8 cellular contexts compared by ENCODE assay signal in the genomic region with DNA sequence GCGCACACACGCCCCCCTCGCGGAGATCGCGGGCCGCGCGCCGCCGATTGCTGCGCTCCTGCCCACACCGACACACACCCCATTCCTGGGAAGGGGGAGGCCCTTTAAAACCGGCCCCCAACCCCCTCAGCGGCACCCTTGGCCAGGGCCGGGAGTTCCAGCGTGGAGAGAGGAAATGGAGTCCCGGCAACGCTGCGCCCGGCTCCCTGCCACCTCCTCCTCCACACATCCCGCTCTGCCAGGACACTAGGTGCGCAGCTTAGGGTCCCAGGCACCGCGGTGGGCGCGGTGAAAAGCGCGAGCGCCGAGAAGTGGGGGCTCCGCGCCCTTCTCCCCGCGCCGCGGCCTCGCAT. TPM values are rescaled to one million over a fixed set of nuclear protein-coding genes. Genes with fewer than 3 reads are reported as not detected.
DNase-seq lines count a peak whose midpoint lies in the region; ATAC-seq and TF ChIP-seq lines count a peak whose summit lies in the region.

No MANE protein-coding gene starts in this region.

- no peak for DNase-seq in activated CD4-positive, alpha-beta T cell treated with anti-CD3 and anti-CD28 coated beads for 36 hours
- no peak for DNase-seq in activated CD4-positive, alpha-beta T cell treated with anti-CD3 and anti-CD28 coated beads for 1 hour
- peak; percentile 6 for DNase-seq in T-helper 9 cell
- DNase-seq in glutamatergic neuron: no peak
- no peak for DNase-seq in retinal pigment epithelial cell (ENCODE audit: low read depth)
- DNase-seq in kidney glomerular epithelial cell (lab: John Stamatoyannopoulos, UW): no peak
- no peak for DNase-seq in GM13977 (ENCODE audit: low spot score)

- no peak for TF ChIP-seq CTCF in glutamatergic neuron (IDR thresholded peaks at IDR 0.05; ENCODE audit: partially characterized antibody, unreplicated experiment)
- TF ChIP-seq CTCF in retinal pigment epithelial cell (conservative IDR thresholded peaks at IDR 0.05; ENCODE audit: low read depth, low read length): no peak
- no peak for TF ChIP-seq CTCF in GM13977 (IDR thresholded peaks at IDR 0.05; ENCODE audit: extremely low read depth, insufficient read depth, missing control alignments)

- H3K27me3 Mint-ChIP-seq in activated CD4-positive, alpha-beta T cell treated with anti-CD3 and anti-CD28 coated beads for 36 hours: peaks cover 2% of the 10 kb centered on the region
- H3K27me3 Mint-ChIP-seq in glutamatergic neuron (ENCODE audit: unreplicated experiment): peaks cover 8% of the 10 kb centered on the region

- H3K4me3 ChIP-seq in retinal pigment epithelial cell (ENCODE audit: low read length): peak overlapping the region; percentile 91

- peak overlapping the region; percentile 80 for H3K4me3 Mint-ChIP-seq in activated CD4-positive, alpha-beta T cell treated with anti-CD3 and anti-CD28 coated beads for 36 hours
- H3K4me3 Mint-ChIP-seq in glutamatergic neuron (ENCODE audit: unreplicated experiment): peak overlapping the region; percentile 94

- H3K36me3 Mint-ChIP-seq in activated CD4-positive, alpha-beta T cell treated with anti-CD3 and anti-CD28 coated beads for 36 hours (ENCODE audit: low read depth): no peaks in the 10 kb centered on the region
- H3K36me3 Mint-ChIP-seq in glutamatergic neuron (ENCODE audit: unreplicated experiment): no peaks in the 10 kb centered on the region

- ATAC-seq in activated CD4-positive, alpha-beta T cell treated with anti-CD3 and anti-CD28 coated beads for 36 hours: peak; percentile 27
- ATAC-seq in HG02798 (IDR thresholded peaks at IDR 0.05; ENCODE audit: poor library complexity, unreplicated experiment): peak; percentile 8

- no peak overlapping the region for H3K27ac Mint-ChIP-seq in activated CD4-positive, alpha-beta T cell treated with anti-CD3 and anti-CD28 coated beads for 36 hours
- peak overlapping the region; percentile 97 for H3K27ac Mint-ChIP-seq in glutamatergic neuron (ENCODE audit: unreplicated experiment)

- peaks cover 10% of the 10 kb centered on the region for H3K4me1 Mint-ChIP-seq in activated CD4-positive, alpha-beta T cell treated with anti-CD3 and anti-CD28 coated beads for 36 hours
- H3K4me1 Mint-ChIP-seq in glutamatergic neuron (ENCODE audit: low read depth, unreplicated experiment): peaks cover 16% of the 10 kb centered on the region

- POLR2A ChIA-PET in activated CD4-positive, alpha-beta T cell treated with anti-CD3 and anti-CD28 coated beads for 36 hours (lab: Charles Lee): no interaction called here

- in situ Hi-C loops in GM13977 (cut with MboI; ENCODE audit: low pct_unique_long_range_greater_than_20kb, low sequenced_read_pairs, unreplicated experiment): no loop called here

- intact Hi-C loops in activated CD4-positive, alpha-beta T cell treated with anti-CD3 and anti-CD28 coated beads for 36 hours (cut with DNase I, micrococcal nuclease): loop anchor here (1.0 to 5.0 kb wide), 6 partner anchors 59 to 1561 kb away; a partner anchor contains a TSS

- CTCF ChIA-PET in activated CD4-positive, alpha-beta T cell treated with anti-CD3 and anti-CD28 coated beads for 36 hours (lab: Charles Lee): interaction anchor here (1.0 to 1.8 kb wide), 5 partner anchors 10 to 586 kb away, joined by 3 to 7 read pairs (median 4); no protein-coding TSS in a partner anchor

- no peaks in the 10 kb centered on the region for H3K9me3 Mint-ChIP-seq in activated CD4-positive, alpha-beta T cell treated with anti-CD3 and anti-CD28 coated beads for 36 hours (ENCODE audit: low read depth)
- H3K9me3 Mint-ChIP-seq in glutamatergic neuron (ENCODE audit: unreplicated experiment): peaks cover 6% of the 10 kb centered on the region

RNA-seq across cellular contexts. Expression of a gene that starts 0.4 kb away (rescaled TPM):
- total RNA-seq in activated CD4-positive, alpha-beta T cell treated with anti-CD3 and anti-CD28 coated beads for 36 hours: under 1 TPM; 0.87 to 0.91 TPM
- 124 TPM for total RNA-seq in glutamatergic neuron (ENCODE audit: unreplicated experiment)

RNA-seq across cellular contexts. Expression of a gene that starts 49.7 kb away (rescaled TPM):
- not detected for total RNA-seq in activated CD4-positive, alpha-beta T cell treated with anti-CD3 and anti-CD28 coated beads for 36 hours
- total RNA-seq in glutamatergic neuron (ENCODE audit: unreplicated experiment): 0.44 TPM

Comparison
In these comparisons a context has a peak if more than half of its experiments do, and no peak if none do; other contexts are left out.
1. RNA of a gene that starts 0.4 kb away (total RNA-seq): 124 TPM in glutamatergic neuron (single experiment); 0.87 to 0.91 TPM in activated CD4-positive, alpha-beta T cell treated with anti-CD3 and anti-CD28 coated beads for 36 hours; every median in the first group is over 10 times any median in the second.